In the genomic region with DNA sequence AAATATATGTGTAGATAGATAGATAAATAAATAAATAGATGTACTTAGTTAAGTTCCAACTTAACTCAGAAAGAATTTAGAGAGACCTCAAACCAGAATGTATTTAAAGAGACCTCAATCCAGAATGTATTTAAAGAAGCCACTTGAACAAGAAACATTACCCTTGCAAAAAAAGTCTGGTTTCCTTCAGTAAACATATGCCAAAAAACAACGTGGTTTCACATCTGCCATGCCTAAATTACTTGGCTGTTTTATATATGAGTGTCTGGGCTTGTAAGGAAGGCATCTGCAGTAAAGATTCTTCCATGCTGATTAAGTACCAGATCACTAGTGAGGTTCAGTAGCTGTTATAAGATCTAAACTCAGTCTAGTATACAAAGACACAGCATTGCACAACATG, we compare ENCODE assay signal across 17 cellular contexts. TPM values are rescaled to one million over a fixed set of nuclear protein-coding genes. Genes with fewer than 3 reads are reported as not detected.
DNase-seq lines count a peak whose midpoint lies in the region; ATAC-seq, FAIRE-seq and TF ChIP-seq lines count a peak whose summit lies in the region.
"Had no signal": no experiment of that assay in that cellular context is flagged by ENCODE, and none has a peak within 500 bp of the region (broad histone marks: within the 10 kb centered on the region; RNA-seq: fewer than 3 reads in every experiment).

No MANE protein-coding gene starts in this region.

- no peak overlapping the region for H3K9ac ChIP-seq in astrocyte (ENCODE audit: low read length)
- no peak overlapping the region for H3K9ac ChIP-seq in smooth muscle cell (ENCODE audit: low read depth)
- H3K9ac ChIP-seq: BLaER1 treated with 17β-estradiol and CSF1 and Interleukin-3, amounts not matched to agents 10 nM and 100 nM had no signal

- ATAC-seq in GM21423 (IDR thresholded peaks at IDR 0.05; ENCODE audit: unreplicated experiment): no peak
- ATAC-seq in natural killer cell treated with Interleukin-12 subunit alpha and Interleukin-12 subunit beta and Interleukin-15 and Interleukin-18, amount 100 ng/mL, for 72 hours: no peak
- ATAC-seq: HepG2 had no signal

- H2AFZ ChIP-seq in astrocyte (ENCODE audit: low read depth, low read length) (no peak overlapping the region), smooth muscle cell (ENCODE audit: low read depth) (no peak overlapping the region)

- peaks cover 3% of the 10 kb centered on the region for H3F3A ChIP-seq in smooth muscle cell (ENCODE audit: low read depth)

- no peaks in the 10 kb centered on the region for H3K79me2 ChIP-seq in astrocyte (ENCODE audit: insufficient read depth, low read length)
- no peaks in the 10 kb centered on the region for H3K79me2 ChIP-seq in smooth muscle cell (ENCODE audit: low read depth)

- DNase-seq in NCI-H2171 treated with DMSO at 0.1 percent for 48 hours (lab: John Stamatoyannopoulos, UW): peak; percentile 71
- no peak for DNase-seq in NCI-H2171 (lab: John Stamatoyannopoulos, UW)
- peak; percentile 3 for DNase-seq in astrocyte (ENCODE audit: low read depth)
- DNase-seq in fibroblast of mammary gland (ENCODE audit: low read depth): peak; percentile 3
- no peak for DNase-seq in smooth muscle cell (lab: John Stamatoyannopoulos, UW; ENCODE audit: unreplicated experiment)
- DNase-seq in natural killer cell treated with Interleukin-12 subunit alpha and Interleukin-12 subunit beta and Interleukin-15 and Interleukin-18, amount 100 ng/mL, for 72 hours (ENCODE audit: low spot score): no peak
- DNase-seq: 8988T; AML-193; CD4-positive, CD25-positive, alpha-beta regulatory T cell; DMS79; GOT3; H9 had no signal

- H3K9me3 ChIP-seq in astrocyte (ENCODE audit: insufficient read depth, low read depth, low read length): no peaks in the 10 kb centered on the region
- H3K9me3 ChIP-seq in smooth muscle cell (replicated peaks; ENCODE audit: low read depth): no peaks in the 10 kb centered on the region
- H3K9me3 ChIP-seq: BLaER1 treated with 17β-estradiol and CSF1 and Interleukin-3, amounts not matched to agents 10 nM and 100 nM had no signal

- no peaks in the 10 kb centered on the region for H3K36me3 Mint-ChIP-seq in astrocyte (ENCODE audit: low read depth, unreplicated experiment)
- H3K36me3 Mint-ChIP-seq in natural killer cell treated with Interleukin-12 subunit alpha and Interleukin-12 subunit beta and Interleukin-15 and Interleukin-18, amount 100 ng/mL, for 72 hours: no peaks in the 10 kb centered on the region
- H3K36me3 Mint-ChIP-seq: CD4-positive, CD25-positive, alpha-beta regulatory T cell had no signal

- H3K4me2 ChIP-seq in astrocyte (ENCODE audit: low read length): no peak overlapping the region
- H3K4me2 ChIP-seq in smooth muscle cell: peak overlapping the region; percentile 19
- H3K4me2 ChIP-seq: BLaER1 treated with 17β-estradiol and CSF1 and Interleukin-3, amounts not matched to agents 10 nM and 100 nM had no signal

- no peaks in the 10 kb centered on the region for H3K9me3 Mint-ChIP-seq in astrocyte (ENCODE audit: unreplicated experiment)
- no peaks in the 10 kb centered on the region for H3K9me3 Mint-ChIP-seq in natural killer cell treated with Interleukin-12 subunit alpha and Interleukin-12 subunit beta and Interleukin-15 and Interleukin-18, amount 100 ng/mL, for 72 hours
- H3K9me3 Mint-ChIP-seq: CD4-positive, CD25-positive, alpha-beta regulatory T cell; H9 had no signal

- H4K20me1 ChIP-seq in astrocyte (ENCODE audit: insufficient read depth, low read length) (no peaks in the 10 kb centered on the region), smooth muscle cell (ENCODE audit: low read depth) (no peaks in the 10 kb centered on the region)
- H4K20me1 ChIP-seq: BLaER1 treated with 17β-estradiol and CSF1 and Interleukin-3, amounts not matched to agents 10 nM and 100 nM had no signal

- no peak overlapping the region for H3K4me3 Mint-ChIP-seq in astrocyte (ENCODE audit: unreplicated experiment)
- no peak overlapping the region for H3K4me3 Mint-ChIP-seq in natural killer cell treated with Interleukin-12 subunit alpha and Interleukin-12 subunit beta and Interleukin-15 and Interleukin-18, amount 100 ng/mL, for 72 hours
- H3K4me3 Mint-ChIP-seq: CD4-positive, CD25-positive, alpha-beta regulatory T cell; H9 had no signal

- no peak overlapping the region for H3K27ac Mint-ChIP-seq in astrocyte (ENCODE audit: unreplicated experiment)
- H3K27ac Mint-ChIP-seq in natural killer cell treated with Interleukin-12 subunit alpha and Interleukin-12 subunit beta and Interleukin-15 and Interleukin-18, amount 100 ng/mL, for 72 hours: no peak overlapping the region
- H3K27ac Mint-ChIP-seq: H9 had no signal

- no peak overlapping the region for H3K27ac ChIP-seq in astrocyte (ENCODE audit: low read depth, low read length)
- H3K27ac ChIP-seq in smooth muscle cell (ENCODE audit: low read depth): no peak overlapping the region
- H3K27ac ChIP-seq: BLaER1 treated with 17β-estradiol and CSF1 and Interleukin-3, amounts not matched to agents 10 nM and 100 nM had no signal

- WGBS in smooth muscle cell (ENCODE audit: low lambda C conversion rate): 3% methylated on average over 1 of the region's 1 CpG

- no peaks in the 10 kb centered on the region for H3K4me1 ChIP-seq in astrocyte (ENCODE audit: insufficient read depth, low read length)
- H3K4me1 ChIP-seq in smooth muscle cell (ENCODE audit: low read depth): no peaks in the 10 kb centered on the region
- H3K4me1 ChIP-seq: BLaER1 treated with 17β-estradiol and CSF1 and Interleukin-3, amounts not matched to agents 10 nM and 100 nM had no signal

- H3K27me3 ChIP-seq in astrocyte (ENCODE audit: insufficient read depth, low read length): no peaks in the 10 kb centered on the region
- no peaks in the 10 kb centered on the region for H3K27me3 ChIP-seq in smooth muscle cell (ENCODE audit: low read depth)
- H3K27me3 ChIP-seq: BLaER1 treated with 17β-estradiol and CSF1 and Interleukin-3, amounts not matched to agents 10 nM and 100 nM had no signal

- no peak for FAIRE-seq in astrocyte (lab: Jason Lieb, UNC)
- FAIRE-seq: GM12891, HepG2, HTR-8/SVneo had no signal

- no peaks in the 10 kb centered on the region for H3K4me1 Mint-ChIP-seq in astrocyte (ENCODE audit: low read depth, unreplicated experiment)
- H3K4me1 Mint-ChIP-seq in natural killer cell treated with Interleukin-12 subunit alpha and Interleukin-12 subunit beta and Interleukin-15 and Interleukin-18, amount 100 ng/mL, for 72 hours (ENCODE audit: low read depth in 2 of 2): no peaks in the 10 kb centered on the region
- H3K4me1 Mint-ChIP-seq: CD4-positive, CD25-positive, alpha-beta regulatory T cell; H9 had no signal

- H3K4me3 ChIP-seq in astrocyte (ENCODE audit: insufficient read depth, low read depth, low read length): no peak overlapping the region
- no peak overlapping the region for H3K4me3 ChIP-seq in fibroblast of mammary gland (ENCODE audit: control insufficient read depth, low read depth, low read length)
- H3K4me3 ChIP-seq in smooth muscle cell: no peak overlapping the region
- H3K4me3 ChIP-seq: BLaER1 treated with 17β-estradiol and CSF1 and Interleukin-3, amounts not matched to agents 10 nM and 100 nM had no signal

- no peak for TF ChIP-seq CTCF in astrocyte (IDR thresholded peaks at IDR 0.05; ENCODE audit: insufficient read depth, low read depth, low read length)
- no peak for TF ChIP-seq CTCF in fibroblast of mammary gland (conservative IDR thresholded peaks at IDR 0.05; ENCODE audit: control insufficient read depth, insufficient read depth, low read depth, low read length)
- no peak for TF ChIP-seq CTCF in smooth muscle cell (IDR thresholded peaks at IDR 0.05; ENCODE audit: borderline replicate concordance, insufficient read depth, poor library complexity, severe bottlenecking)

- no peaks in the 10 kb centered on the region for H3K36me3 ChIP-seq in astrocyte (ENCODE audit: insufficient read depth, low read length)
- no peaks in the 10 kb centered on the region for H3K36me3 ChIP-seq in smooth muscle cell (ENCODE audit: low read depth)
- H3K36me3 ChIP-seq: BLaER1 treated with 17β-estradiol and CSF1 and Interleukin-3, amounts not matched to agents 10 nM and 100 nM had no signal

- H3K27me3 Mint-ChIP-seq in astrocyte (ENCODE audit: low read depth, unreplicated experiment): peaks cover 1% of the 10 kb centered on the region
- peaks cover 0 to 5% of the 10 kb centered on the region in 2 donors for H3K27me3 Mint-ChIP-seq in natural killer cell treated with Interleukin-12 subunit alpha and Interleukin-12 subunit beta and Interleukin-15 and Interleukin-18, amount 100 ng/mL, for 72 hours

RNA-seq across cellular contexts. Expression of a gene that starts 29.1 kb away (rescaled TPM):
- 62.1 and 67.9 TPM in 2 replicates for total RNA-seq in astrocyte
- total RNA-seq in smooth muscle cell: 53.2 and 64.3 TPM in 2 replicates
- 24.3 and 25.1 TPM in 2 replicates for polyA plus RNA-seq in smooth muscle cell
- total RNA-seq in natural killer cell treated with Interleukin-12 subunit alpha and Interleukin-12 subunit beta and Interleukin-15 and Interleukin-18, amount 100 ng/mL, for 72 hours: 10 to 100 TPM; 49.4 to 70.9 TPM

Comparison
In these comparisons a context has a peak if more than half of its experiments do, and no peak if none do; other contexts are left out.
1. DNase-seq: peak in NCI-H2171 treated with DMSO at 0.1 percent for 48 hours (single experiment), astrocyte (single experiment) and fibroblast of mammary gland (single experiment); none in NCI-H2171 (single experiment), smooth muscle cell (single experiment) and natural killer cell treated with Interleukin-12 subunit alpha and Interleukin-12 subunit beta and Interleukin-15 and Interleukin-18, amount 100 ng/mL, for 72 hours (single experiment).